19 cellular contexts compared by ENCODE assay signal in genomic region chr12:105319691-105320209, GRCh38. TPM values are rescaled to one million over a fixed set of nuclear protein-coding genes. Genes with fewer than 3 reads are reported as not detected.
DNase-seq lines count a peak whose midpoint lies in the region; ATAC-seq, FAIRE-seq and TF ChIP-seq lines count a peak whose summit lies in the region.
"Had no signal": no experiment of that assay in that cellular context is flagged by ENCODE, and none has a peak within 500 bp of the region (broad histone marks: within the 10 kb centered on the region; RNA-seq: fewer than 3 reads in every experiment).

No MANE protein-coding gene starts in this region.

- POLR2A ChIA-PET in activated naive CD8-positive, alpha-beta T cell treated with anti-CD3 and anti-CD28 coated beads, Interleukin-2, amount 10 ng/mL, durations not matched to agents 7 days and 5 days (lab: Charles Lee): interaction anchor here (3.0 kb wide), 1 partner anchor 12 kb away, joined by 21 read pairs; the partner anchor contains the start of gene C12orf75
- POLR2A ChIA-PET in K562 (lab: Yijun Ruan, JAX): no interaction called here

- peaks cover 8% of the 10 kb centered on the region for H3K9me3 Mint-ChIP-seq in activated naive CD8-positive, alpha-beta T cell treated with anti-CD3 and anti-CD28 coated beads, Interleukin-2, amount 10 ng/mL, durations not matched to agents 7 days and 5 days
- H3K9me3 Mint-ChIP-seq in activated naive CD8-positive, alpha-beta T cell treated with anti-CD3 and anti-CD28 coated beads for 36 hours: no peaks in the 10 kb centered on the region
- no peaks in the 10 kb centered on the region for H3K9me3 Mint-ChIP-seq in stimulated activated naive B cell treated with anti-CD40 and anti-IgM and Interleukin-4, amounts not matched to agents 10 μg/mL and 1 μg/mL and 100 μg/mL, for 72 hours

- in situ Hi-C loops in K562 (cut with MboI): no loop called here

- H3K36me3 Mint-ChIP-seq in activated naive CD8-positive, alpha-beta T cell treated with anti-CD3 and anti-CD28 coated beads, Interleukin-2, amount 10 ng/mL, durations not matched to agents 7 days and 5 days: peaks cover 18% of the 10 kb centered on the region
- H3K36me3 Mint-ChIP-seq in activated naive CD8-positive, alpha-beta T cell treated with anti-CD3 and anti-CD28 coated beads for 36 hours: no peaks in the 10 kb centered on the region
- no peaks in the 10 kb centered on the region for H3K36me3 Mint-ChIP-seq in stimulated activated naive B cell treated with anti-CD40 and anti-IgM and Interleukin-4, amounts not matched to agents 10 μg/mL and 1 μg/mL and 100 μg/mL, for 72 hours

- no peak overlapping the region for H3K27ac Mint-ChIP-seq in activated naive CD8-positive, alpha-beta T cell treated with anti-CD3 and anti-CD28 coated beads, Interleukin-2, amount 10 ng/mL, durations not matched to agents 7 days and 5 days
- H3K27ac Mint-ChIP-seq in activated naive CD8-positive, alpha-beta T cell treated with anti-CD3 and anti-CD28 coated beads for 36 hours: no peak overlapping the region
- no peak overlapping the region for H3K27ac Mint-ChIP-seq in stimulated activated naive B cell treated with anti-CD40 and anti-IgM and Interleukin-4, amounts not matched to agents 10 μg/mL and 1 μg/mL and 100 μg/mL, for 72 hours

- DNase-seq in activated naive CD8-positive, alpha-beta T cell treated with anti-CD3 and anti-CD28 coated beads, Interleukin-2, amount 10 ng/mL, durations not matched to agents 7 days and 5 days: no peak
- DNase-seq in activated naive CD8-positive, alpha-beta T cell treated with anti-CD3 and anti-CD28 coated beads for 36 hours: no peak
- DNase-seq in M059J (ENCODE audit: low read depth): peak; percentile 31
- no peak for DNase-seq in K562 (ENCODE audit: extremely low read depth in 1 of 4, low spot score in 3 of 4)
- DNase-seq in stomach: no peak
- no peak for DNase-seq in stimulated activated naive B cell treated with anti-CD40 and anti-IgM and Interleukin-4, amounts not matched to agents 10 μg/mL and 1 μg/mL and 100 μg/mL, for 72 hours
- DNase-seq in RKO (ENCODE audit: low spot score): no peak
- DNase-seq: COR-L47, foreskin fibroblast, GF-D8, GM23248, NCI-H1105 treated with DMSO at 0.1 percent for 48 hours, retina had no signal

- H3K79me2 ChIP-seq in K562 (ENCODE audit: control insufficient read depth, insufficient read depth, low read length): no peaks in the 10 kb centered on the region

- no peaks in the 10 kb centered on the region for H3K4me1 ChIP-seq in K562 (replicated peaks in 1 of 2; ENCODE audit: control insufficient read depth in 2 of 2, insufficient read depth in 2 of 2, low read length in 2 of 2)
- peaks cover 12 to 36% (median 27%) of the 10 kb centered on the region in 4 donors for H3K4me1 ChIP-seq in stomach

- TF ChIP-seq EP300 in K562 (IDR thresholded peaks at IDR 0.05; ENCODE audit: low read length) (no peak), stomach (IDR thresholded peaks at IDR 0.05) (no peak)

- H3K36me3 ChIP-seq in K562 (ENCODE audit: control insufficient read depth, insufficient read depth, low read length) (no peaks in the 10 kb centered on the region), stomach (no peaks in the 10 kb centered on the region)
- H3K36me3 ChIP-seq: cardiac muscle cell, thoracic aorta had no signal

- H3K9me1 ChIP-seq in K562 (ENCODE audit: control insufficient read depth, insufficient read depth, low read length): no peaks in the 10 kb centered on the region

- no peak overlapping the region for H3K4me3 Mint-ChIP-seq in activated naive CD8-positive, alpha-beta T cell treated with anti-CD3 and anti-CD28 coated beads, Interleukin-2, amount 10 ng/mL, durations not matched to agents 7 days and 5 days
- H3K4me3 Mint-ChIP-seq in activated naive CD8-positive, alpha-beta T cell treated with anti-CD3 and anti-CD28 coated beads for 36 hours: no peak overlapping the region
- no peak overlapping the region for H3K4me3 Mint-ChIP-seq in stimulated activated naive B cell treated with anti-CD40 and anti-IgM and Interleukin-4, amounts not matched to agents 10 μg/mL and 1 μg/mL and 100 μg/mL, for 72 hours
- H3K4me3 Mint-ChIP-seq: neural crest cell had no signal

- peaks cover 3% of the 10 kb centered on the region for H3K27me3 Mint-ChIP-seq in activated naive CD8-positive, alpha-beta T cell treated with anti-CD3 and anti-CD28 coated beads, Interleukin-2, amount 10 ng/mL, durations not matched to agents 7 days and 5 days
- no peaks in the 10 kb centered on the region for H3K27me3 Mint-ChIP-seq in activated naive CD8-positive, alpha-beta T cell treated with anti-CD3 and anti-CD28 coated beads for 36 hours
- H3K27me3 Mint-ChIP-seq in stimulated activated naive B cell treated with anti-CD40 and anti-IgM and Interleukin-4, amounts not matched to agents 10 μg/mL and 1 μg/mL and 100 μg/mL, for 72 hours: peaks cover 0 to 4% of the 10 kb centered on the region in 2 donors

- peaks cover 39% of the 10 kb centered on the region for H3K4me1 Mint-ChIP-seq in activated naive CD8-positive, alpha-beta T cell treated with anti-CD3 and anti-CD28 coated beads, Interleukin-2, amount 10 ng/mL, durations not matched to agents 7 days and 5 days
- peaks cover 8% of the 10 kb centered on the region for H3K4me1 Mint-ChIP-seq in activated naive CD8-positive, alpha-beta T cell treated with anti-CD3 and anti-CD28 coated beads for 36 hours
- no peaks in the 10 kb centered on the region for H3K4me1 Mint-ChIP-seq in stimulated activated naive B cell treated with anti-CD40 and anti-IgM and Interleukin-4, amounts not matched to agents 10 μg/mL and 1 μg/mL and 100 μg/mL, for 72 hours

- no peak for TF ChIP-seq RAD21 in K562 (CRISPR knock-in tag; conservative IDR thresholded peaks at IDR 0.05 in 1 of 2, IDR thresholded peaks at IDR 0.05 in 1 of 2)

- FAIRE-seq in K562 (lab: Jason Lieb, UNC): no peak

- no peak overlapping the region for H3K9ac ChIP-seq in K562 (ENCODE audit: insufficient read depth in 1 of 2, low read depth in 2 of 2, low read length in 2 of 2)
- H3K9ac ChIP-seq: GM23248 had no signal

- BruUV-seq in K562 (replicated peaks; lab: Mats Ljungman, UMichigan): no TSS peak

- H4K20me1 ChIP-seq in K562 (replicated peaks; ENCODE audit: control insufficient read depth, insufficient read depth, low read length): no peaks in the 10 kb centered on the region

- H3K9me3 ChIP-seq in K562 (replicated peaks; ENCODE audit: control insufficient read depth, insufficient read depth, low read depth, low read length) (no peaks in the 10 kb centered on the region), stomach (no peaks in the 10 kb centered on the region)
- H3K9me3 ChIP-seq: thoracic aorta had no signal

- H3K27me3 ChIP-seq in K562 (ENCODE audit: control insufficient read depth in 2 of 2, insufficient read depth in 2 of 2, low read length in 2 of 2): peaks cover 0 to 26% of the 10 kb centered on the region in 2 experiments; a peak in 2 of 5 replicates
- no peaks in the 10 kb centered on the region for H3K27me3 ChIP-seq in stomach

- CTCF ChIA-PET in K562 (lab: Yijun Ruan, JAX; ENCODE audit: low intra/inter-chr PET ratio): no interaction called here

- no peak overlapping the region for H3K4me2 ChIP-seq in K562 (ENCODE audit: insufficient read depth, low read length)

- intact Hi-C loops in K562 (cut with micrococcal nuclease) (no loop called here), stomach (cut with DNase I; ENCODE audit: low total_unique reads) (no loop called here)

- no peak overlapping the region for H3K4me3 ChIP-seq in K562
- H3K4me3 ChIP-seq in stomach: no peak overlapping the region
- H3K4me3 ChIP-seq: cardiac muscle cell, GM23248, SK-N-MC, thoracic aorta had no signal

- no peak for TF ChIP-seq POLR2A in K562 (conservative IDR thresholded peaks at IDR 0.05)
- no peak for TF ChIP-seq POLR2A in stomach (IDR thresholded peaks at IDR 0.05)

- peak; percentile 75 for ATAC-seq in activated naive CD8-positive, alpha-beta T cell treated with anti-CD3 and anti-CD28 coated beads, Interleukin-2, amount 10 ng/mL, durations not matched to agents 7 days and 5 days (ENCODE audit: low read depth)
- ATAC-seq in K562: peak; percentile 49; the same call in 2 of the 3 replicates
- ATAC-seq in HG03025 (IDR thresholded peaks at IDR 0.05; ENCODE audit: low FRiP score, unreplicated experiment): no peak
- no peak for ATAC-seq in stimulated activated naive B cell treated with anti-CD40 and anti-IgM and Interleukin-4, amounts not matched to agents 10 μg/mL and 1 μg/mL and 100 μg/mL, for 72 hours (replicated peaks)

- no peak overlapping the region for H2AFZ ChIP-seq in K562 (ENCODE audit: low read depth, low read length)
- H2AFZ ChIP-seq: GM23248 had no signal

- H3K27ac ChIP-seq in K562 (ENCODE audit: extremely low read depth, low read depth, low read length): no peak overlapping the region
- peak overlapping the region in 4 of 5 donors; percentile 34 to 64 (median 61) for H3K27ac ChIP-seq in stomach
- H3K27ac ChIP-seq: cardiac muscle cell, SK-N-MC, thoracic aorta, VCaP had no signal

- TF ChIP-seq CTCF in K562 (IDR thresholded peaks at IDR 0.05 in 2 of 3, conservative IDR thresholded peaks at IDR 0.05 in 1 of 3; ENCODE audit: insufficient read depth in 2 of 3, low read depth in 1 of 3, low read length in 3 of 3) (peak in 1 of 3 experiments; percentile 14; a peak in 1 of 6 replicates), stomach (IDR thresholded peaks at IDR 0.05) (no peak)

- WGBS in K562 (ENCODE audit: insufficient coverage, low coverage, missing lambda C conversion rate): 0% methylated on average over 8 of the region's 8 CpGs
- 82 to 88% (median 86%) methylated on average over 8 of the region's 8 CpGs for WGBS in stomach, 5 donors

RNA-seq across cellular contexts. Expression of gene C12orf75, which starts 10.7 kb away (rescaled TPM):
- 100 to 1,000 TPM; 167 to 172 TPM for total RNA-seq in activated naive CD8-positive, alpha-beta T cell treated with anti-CD3 and anti-CD28 coated beads, Interleukin-2, amount 10 ng/mL, durations not matched to agents 7 days and 5 days
- total RNA-seq in activated naive CD8-positive, alpha-beta T cell treated with anti-CD3 and anti-CD28 coated beads for 36 hours: 10 to 100 TPM; 56.0 to 57.5 TPM
- total RNA-seq in M059J (2014; rRNA removed; shearing (Covaris generic)): 555 and 669 TPM in 2 replicates
- 0.88 TPM in 1 of 2 replicates, not detected in the other for total RNA-seq in K562 (2011; cell fraction: chromatin; rRNA removed; ENCODE audit: low replicate concordance)
- not detected in 2 replicates for total RNA-seq in K562 (2011; cell fraction: nucleolus; rRNA removed)
- total RNA-seq in K562 (2011; cell fraction: nucleoplasm; rRNA removed): not detected in 2 replicates
- total RNA-seq in K562 (2014; rRNA removed) (not detected in 2 replicates), K562 (2014; rRNA removed; fragmentation: Illumina TruSeq; extraction: Trizol) (0.29 and 0.36 TPM in 2 replicates), K562 (2015; rRNA removed; fragmentation: Illumina TruSeq; extraction: Trizol) (not detected in 2 replicates), K562 (2021) (0.56 and 0.80 TPM in 2 replicates), stomach (10 to 100 TPM in 3 of 5 donors, 1 to 10 TPM in 1, not detected in 1; 4.9 to 43.7 (median 35.3) TPM)
- polyA plus RNA-seq in K562 (2011; rRNA removed) (0.28 and 0.82 TPM in 2 replicates), K562 (2014; fragmentation: Illumina TruSeq; extraction: Trizol) (0.16 and 0.29 TPM in 2 replicates), K562 (2014; fragmentation: Nextera tagmentation; extraction: Ambion mirVana) (under 1 TPM in 1 of 2 experiments, not detected in 1; 0.06 TPM), K562 (2014; rRNA removed) (0.16 TPM in 1 of 2 replicates, not detected in the other), stomach (100 to 1,000 TPM in 2 of 3 donors, 10 to 100 TPM in 1; 43.4 to 145 (median 143) TPM)
- polyA plus RNA-seq in K562 (2011; cell fraction: cytosol; rRNA removed): 0.15 and 0.40 TPM in 2 replicates
- 0.34 TPM in 1 of 2 replicates, not detected in the other for polyA plus RNA-seq in K562 (2011; cell fraction: nucleus; rRNA removed)
- polyA plus RNA-seq in K562 (2012): 0.23 and 0.25 TPM in 2 replicates
- 0.49 TPM in 1 of 2 replicates, not detected in the other for polyA minus RNA-seq in K562 (2011; rRNA and poly(A)+ RNA removed)
- polyA minus RNA-seq in K562 (2011; cell fraction: cytosol; rRNA and poly(A)+ RNA removed): 1.3 TPM in 1 of 2 replicates, not detected in the other
- not detected in 2 replicates for polyA minus RNA-seq in K562 (2011; cell fraction: nucleus; rRNA and poly(A)+ RNA removed)

Comparison
In these comparisons a context has a peak if more than half of its experiments do, and no peak if none do; other contexts are left out.
1. ATAC-seq: peak in activated naive CD8-positive, alpha-beta T cell treated with anti-CD3 and anti-CD28 coated beads, Interleukin-2, amount 10 ng/mL, durations not matched to agents 7 days and 5 days (single experiment) and K562 (single experiment); none in HG03025 (single experiment) and stimulated activated naive B cell treated with anti-CD40 and anti-IgM and Interleukin-4, amounts not matched to agents 10 μg/mL and 1 μg/mL and 100 μg/mL, for 72 hours (0 of 2).